In the genomic region with DNA sequence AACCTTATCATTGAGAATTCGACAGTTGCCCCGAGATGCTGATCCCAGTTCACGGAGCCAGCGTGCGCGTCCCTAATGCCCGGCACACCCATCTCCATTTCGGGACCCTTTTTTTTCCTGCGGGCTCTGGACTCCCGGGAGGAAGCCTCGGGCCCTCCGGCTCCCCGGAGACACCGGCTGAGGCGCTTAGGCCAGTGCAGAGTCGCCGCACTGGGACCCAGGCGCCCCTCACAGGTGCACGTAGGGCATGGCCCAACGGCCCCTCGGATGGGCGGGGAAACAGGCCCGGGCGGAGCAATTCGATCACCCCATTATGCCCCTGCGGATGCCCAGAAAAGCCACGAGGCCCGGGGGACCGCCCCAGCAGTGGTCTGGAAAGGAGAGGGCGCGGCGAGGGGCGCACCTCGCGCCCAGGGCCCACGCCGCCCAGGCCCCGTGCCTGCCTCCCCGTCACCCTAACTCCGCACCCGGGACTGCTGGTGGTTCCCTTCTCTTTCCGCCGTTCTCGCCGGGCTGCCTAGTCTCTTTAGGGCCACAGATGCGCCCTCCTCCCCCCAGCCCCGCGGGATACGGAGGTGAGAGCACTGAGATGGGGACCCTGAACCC, we compare ENCODE assay signal across 12 cellular contexts. TPM values are rescaled to one million over a fixed set of nuclear protein-coding genes. Genes with fewer than 3 reads are reported as not detected.
DNase-seq lines count a peak whose midpoint lies in the region; ATAC-seq and TF ChIP-seq lines count a peak whose summit lies in the region.
"Had no signal": no experiment of that assay in that cellular context is flagged by ENCODE, and none has a peak within 500 bp of the region (broad histone marks: within the 10 kb centered on the region; RNA-seq: fewer than 3 reads in every experiment).

No MANE protein-coding gene starts in this region.

- H3K4me1 ChIP-seq in DOHH2 (ENCODE audit: control insufficient read depth, low read length) (peaks cover 3% of the 10 kb centered on the region; the same call in 1 of the 2 replicates), left lung (peaks cover 31 to 73% of the 10 kb centered on the region in 2 donors), body of pancreas (peaks cover 40% of the 10 kb centered on the region)

- no peaks in the 10 kb centered on the region for H3K36me3 ChIP-seq in DOHH2 (ENCODE audit: control insufficient read depth, low read length)
- no peaks in the 10 kb centered on the region for H3K36me3 ChIP-seq in left lung
- no peaks in the 10 kb centered on the region for H3K36me3 ChIP-seq in body of pancreas (replicated peaks in 1 of 2; ENCODE audit: insufficient read depth in 1 of 2, low read depth in 2 of 2)
- H3K36me3 ChIP-seq: SJSA1 had no signal

- no peaks in the 10 kb centered on the region for H3K9me2 ChIP-seq in DOHH2 (replicated peaks; ENCODE audit: control insufficient read depth, low read length)

- H3K27ac ChIP-seq in DOHH2 (ENCODE audit: low read depth, low read length) (no peak overlapping the region), caudate nucleus (ENCODE audit: low read depth, low read length) (peak overlapping the region; percentile 64), left lung (peak overlapping the region; percentile 45 to 59), body of pancreas (no peak overlapping the region)
- H3K27ac ChIP-seq: SJSA1 had no signal

- TF ChIP-seq POLR2A in body of pancreas (IDR thresholded peaks at IDR 0.05): peak in 1 of 3 donors; percentile 2

- H3K9me3 ChIP-seq in DOHH2 (ENCODE audit: control insufficient read depth, insufficient read depth, low read length): no peaks in the 10 kb centered on the region
- no peaks in the 10 kb centered on the region for H3K9me3 ChIP-seq in left lung
- no peaks in the 10 kb centered on the region for H3K9me3 ChIP-seq in body of pancreas
- H3K9me3 ChIP-seq: SJSA1 had no signal

- H3K4me3 ChIP-seq in DOHH2 (ENCODE audit: low read length) (0 out of 2 replicates have a peak overlapping the region, but pooled peaks have one; percentile 6), left lung (peak overlapping the region in 1 of 2 donors; percentile 9), skeletal muscle cell (ENCODE audit: low read depth, low read length) (peak overlapping the region; percentile 23), body of pancreas (no peak overlapping the region)
- H3K4me3 ChIP-seq: SJSA1 had no signal

- 16 to 27% methylated on average over 13 to 49 of the region's 49 CpGs for WGBS in body of pancreas, 2 donors

- H3K27me3 ChIP-seq in DOHH2 (ENCODE audit: control insufficient read depth, low read length): peaks cover 70% of the 10 kb centered on the region
- H3K27me3 ChIP-seq in left lung: peaks cover 11 to 68% of the 10 kb centered on the region in 2 donors
- peaks cover 0 to 16% of the 10 kb centered on the region in 2 donors for H3K27me3 ChIP-seq in body of pancreas
- H3K27me3 ChIP-seq: SJSA1 had no signal

- ATAC-seq in left lung: no peak
- no peak for ATAC-seq in GM19351 (IDR thresholded peaks at IDR 0.05; ENCODE audit: unreplicated experiment)
- ATAC-seq in GM21737 (IDR thresholded peaks at IDR 0.05; ENCODE audit: unreplicated experiment): no peak
- ATAC-seq in body of pancreas: no peak

- intact Hi-C loops in left lung (cut with DNase I): loop anchor here in 1 of 2 donors (10.0 kb wide), 2 partner anchors 98 to 232 kb away; no protein-coding TSS in a partner anchor
- intact Hi-C loops in body of pancreas (cut with DNase I): no loop called here

- DNase-seq in caudate nucleus (lab: John Stamatoyannopoulos, UW): no peak
- peak in 1 of 2 donors; percentile 75 for DNase-seq in left lung
- no peak for DNase-seq in skeletal muscle cell (ENCODE audit: low read depth)
- DNase-seq in ACHN: no peak
- no peak for DNase-seq in body of pancreas
- DNase-seq: activated CD4-positive, alpha-beta T cell treated with anti-CD3 and anti-CD28 coated beads, Interleukin-2, amount 10 ng/mL, durations not matched to agents 24 days and 14 days; activated naive CD4-positive, alpha-beta T cell treated with anti-CD3 and anti-CD28 coated beads, Interleukin-2, amount 50 U/mL, for 16 hours; CD4-positive, alpha-beta T cell had no signal

- no peaks in the 10 kb centered on the region; the same call in 1 of the 2 replicates for H4K20me1 ChIP-seq in DOHH2 (ENCODE audit: control insufficient read depth, insufficient read depth, low read depth, low read length)

- TF ChIP-seq CTCF in DOHH2 (IDR thresholded peaks at IDR 0.05; ENCODE audit: low read depth, low read length, poor library complexity, severe bottlenecking) (no peak), left lung (IDR thresholded peaks at IDR 0.05) (no peak), body of pancreas (IDR thresholded peaks at IDR 0.05) (no peak)

- no peaks in the 10 kb centered on the region for H3K79me2 ChIP-seq in DOHH2 (ENCODE audit: control insufficient read depth, low read length)

- in situ Hi-C loops in ACHN (cut with HindIII; ENCODE audit: low pct_ligation_motif_present, low pct_unique_long_range_greater_than_20kb, low sequenced_read_pairs): no loop called here

- H3K4me2 ChIP-seq in DOHH2 (ENCODE audit: low read length): peak overlapping the region; percentile 34

- 0 out of 2 replicates have a peak, but pooled peaks cover 5% of the 10 kb centered on the region for H3F3A ChIP-seq in DOHH2 (ENCODE audit: control insufficient read depth, insufficient read depth)

RNA-seq across cellular contexts. Expression of a gene that starts 18.5 kb away (rescaled TPM):
- total RNA-seq in left lung: 10 to 100 TPM; 21.4 to 25.7 TPM
- total RNA-seq in body of pancreas: 10 to 100 TPM; 22.4 to 24.6 TPM

Comparison
In these comparisons a context has a peak if more than half of its experiments do, and no peak if none do; other contexts are left out.
1. H3K27ac ChIP-seq: peak in caudate nucleus (single experiment) and left lung (2 of 2); none in DOHH2 (single experiment) and body of pancreas (0 of 4).
2. H3K4me3 ChIP-seq: peak in DOHH2 (single experiment) and skeletal muscle cell (single experiment); none in body of pancreas (0 of 2).